ENCODE assay signal across 8 cellular contexts in the genomic region with DNA sequence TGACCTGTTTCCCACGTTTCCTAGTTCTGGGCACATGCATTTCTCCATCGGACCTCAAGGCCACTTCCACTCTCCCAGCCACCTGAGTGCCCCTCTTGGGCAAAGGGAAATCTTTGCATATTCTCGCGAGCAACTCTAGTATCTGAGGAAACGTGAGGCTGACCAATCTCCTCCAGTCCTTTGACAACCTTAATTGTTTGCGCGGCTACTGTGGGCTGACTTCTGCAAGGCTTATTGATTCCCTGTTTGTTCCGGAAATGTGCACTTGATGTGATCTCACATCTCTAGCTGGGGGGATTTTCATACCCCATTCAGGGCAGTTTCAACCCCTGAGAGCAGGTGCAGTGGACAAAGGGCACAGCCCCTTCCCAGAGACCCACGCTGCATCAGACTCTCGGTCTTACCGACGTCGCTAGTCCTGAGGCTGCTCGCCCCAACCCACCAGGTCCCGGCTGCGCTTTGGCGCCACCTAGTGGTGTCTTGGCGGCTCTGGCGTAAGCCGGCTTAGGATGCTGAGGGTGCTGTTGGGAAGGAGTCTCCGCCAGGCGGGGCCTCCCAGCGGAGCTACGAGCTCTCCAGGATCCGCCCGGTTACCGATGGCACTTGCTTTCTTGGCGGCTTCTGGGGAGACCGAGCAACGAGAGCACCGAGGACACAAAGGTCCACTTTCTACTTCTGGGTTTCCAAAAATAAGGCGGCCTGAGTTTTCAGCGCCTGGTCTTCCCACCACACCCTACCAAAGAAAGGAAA. TPM values are rescaled to one million over a fixed set of nuclear protein-coding genes. Genes with fewer than 3 reads are reported as not detected.
DNase-seq lines count a peak whose midpoint lies in the region; ATAC-seq and TF ChIP-seq lines count a peak whose summit lies in the region.

No MANE protein-coding gene starts in this region.

- peak overlapping the region; percentile 32 for H3K4me3 ChIP-seq in fibroblast of villous mesenchyme (ENCODE audit: low read depth, low read length)

- peaks cover 11% of the 10 kb centered on the region for H3K4me1 Mint-ChIP-seq in activated T-helper 2 cell treated with anti-CD3 and anti-CD28 coated beads, Interferon-gamma antibody, Interleukin-2, Interleukin-4, amounts not matched to agents 10 μg/mL and 5 μg/mL and 100 μg/mL, durations not matched to agents 14 hours and 24 hours and 36 hours (ENCODE audit: low read depth)
- peaks cover 9% of the 10 kb centered on the region for H3K4me1 Mint-ChIP-seq in neural crest cell
- H3K4me1 Mint-ChIP-seq in stimulated activated naive CD8-positive, alpha-beta T cell treated with anti-CD3 and anti-CD28 coated beads, Interleukin-15, amount 100 ng/mL, for 72 hours, result peaks cover 13% of the 10 kb centered on the region

- peaks cover 35% of the 10 kb centered on the region for H3K27me3 Mint-ChIP-seq in activated T-helper 2 cell treated with anti-CD3 and anti-CD28 coated beads, Interferon-gamma antibody, Interleukin-2, Interleukin-4, amounts not matched to agents 10 μg/mL and 5 μg/mL and 100 μg/mL, durations not matched to agents 14 hours and 24 hours and 36 hours (ENCODE audit: low read depth)
- H3K27me3 Mint-ChIP-seq in neural crest cell (ENCODE audit: low read depth), result peaks cover 79% of the 10 kb centered on the region
- peaks cover 63% of the 10 kb centered on the region for H3K27me3 Mint-ChIP-seq in stimulated activated naive CD8-positive, alpha-beta T cell treated with anti-CD3 and anti-CD28 coated beads, Interleukin-15, amount 100 ng/mL, for 72 hours

- TF ChIP-seq CTCF in fibroblast of villous mesenchyme (IDR thresholded peaks at IDR 0.05; ENCODE audit: insufficient read depth, low read depth, low read length) (peak; percentile 98), neural crest cell (conservative IDR thresholded peaks at IDR 0.05) (peak; percentile 99)

- intact Hi-C loops in activated T-helper 2 cell treated with anti-CD3 and anti-CD28 coated beads, Interferon-gamma antibody, Interleukin-2, Interleukin-4, amounts not matched to agents 10 μg/mL and 5 μg/mL and 100 μg/mL, durations not matched to agents 14 hours and 24 hours and 36 hours (cut with micrococcal nuclease), result loop anchor here (1.0 to 5.0 kb wide), 3 partner anchors 38 to 91 kb away; partner anchors contain the start of gene EMX1

- H3K36me3 Mint-ChIP-seq in activated T-helper 2 cell treated with anti-CD3 and anti-CD28 coated beads, Interferon-gamma antibody, Interleukin-2, Interleukin-4, amounts not matched to agents 10 μg/mL and 5 μg/mL and 100 μg/mL, durations not matched to agents 14 hours and 24 hours and 36 hours (ENCODE audit: low read depth), result no peaks in the 10 kb centered on the region
- no peaks in the 10 kb centered on the region for H3K36me3 Mint-ChIP-seq in neural crest cell (ENCODE audit: low read depth)

- H3K27ac Mint-ChIP-seq in activated T-helper 2 cell treated with anti-CD3 and anti-CD28 coated beads, Interferon-gamma antibody, Interleukin-2, Interleukin-4, amounts not matched to agents 10 μg/mL and 5 μg/mL and 100 μg/mL, durations not matched to agents 14 hours and 24 hours and 36 hours, result no peak overlapping the region
- H3K27ac Mint-ChIP-seq in neural crest cell (ENCODE audit: unreplicated experiment), result peak overlapping the region; percentile 45
- no peak overlapping the region for H3K27ac Mint-ChIP-seq in stimulated activated naive CD8-positive, alpha-beta T cell treated with anti-CD3 and anti-CD28 coated beads, Interleukin-15, amount 100 ng/mL, for 72 hours

- peak overlapping the region; percentile 49 for H3K4me3 Mint-ChIP-seq in activated T-helper 2 cell treated with anti-CD3 and anti-CD28 coated beads, Interferon-gamma antibody, Interleukin-2, Interleukin-4, amounts not matched to agents 10 μg/mL and 5 μg/mL and 100 μg/mL, durations not matched to agents 14 hours and 24 hours and 36 hours (ENCODE audit: low read depth)
- peak overlapping the region; percentile 75 for H3K4me3 Mint-ChIP-seq in neural crest cell
- peak overlapping the region; percentile 59 to 77 for H3K4me3 Mint-ChIP-seq in stimulated activated naive CD8-positive, alpha-beta T cell treated with anti-CD3 and anti-CD28 coated beads, Interleukin-15, amount 100 ng/mL, for 72 hours

- peak; percentile 98 for DNase-seq in ELF-1 (ENCODE audit: low read depth, low spot score)
- peak; percentile 72 for DNase-seq in GOT3 (lab: John Stamatoyannopoulos, UW)
- DNase-seq in Kasumi-1 (lab: John Stamatoyannopoulos, UW), result peak; percentile 63 to 67
- peak; percentile 80 for DNase-seq in RPMI7951 (ENCODE audit: low read depth)
- peak; percentile 81 for DNase-seq in activated T-helper 2 cell treated with anti-CD3 and anti-CD28 coated beads, Interferon-gamma antibody, Interleukin-2, Interleukin-4, amounts not matched to agents 10 μg/mL and 5 μg/mL and 100 μg/mL, durations not matched to agents 14 hours and 24 hours and 36 hours (ENCODE audit: low spot score)
- peak; percentile 90 for DNase-seq in fibroblast of villous mesenchyme (ENCODE audit: low read depth)
- peak; percentile 98 for DNase-seq in neural crest cell (ENCODE audit: low read depth, low spot score)
- peak; percentile 88 for DNase-seq in stimulated activated naive CD8-positive, alpha-beta T cell treated with anti-CD3 and anti-CD28 coated beads, Interleukin-15, amount 100 ng/mL, for 72 hours

- peak; percentile 95 for ATAC-seq in stimulated activated naive CD8-positive, alpha-beta T cell treated with anti-CD3 and anti-CD28 coated beads, Interleukin-15, amount 100 ng/mL, for 72 hours

- no peaks in the 10 kb centered on the region for H3K9me3 Mint-ChIP-seq in activated T-helper 2 cell treated with anti-CD3 and anti-CD28 coated beads, Interferon-gamma antibody, Interleukin-2, Interleukin-4, amounts not matched to agents 10 μg/mL and 5 μg/mL and 100 μg/mL, durations not matched to agents 14 hours and 24 hours and 36 hours
- no peaks in the 10 kb centered on the region for H3K9me3 Mint-ChIP-seq in neural crest cell
- H3K9me3 Mint-ChIP-seq in stimulated activated naive CD8-positive, alpha-beta T cell treated with anti-CD3 and anti-CD28 coated beads, Interleukin-15, amount 100 ng/mL, for 72 hours, result no peaks in the 10 kb centered on the region

RNA-seq across cellular contexts. Expression of gene SPR, which starts 24.8 kb away (rescaled TPM):
- 26.6 and 30.7 TPM in 2 replicates for total RNA-seq in RPMI7951 (2014; rRNA removed; shearing (Covaris generic))
- total RNA-seq in activated T-helper 2 cell treated with anti-CD3 and anti-CD28 coated beads, Interferon-gamma antibody, Interleukin-2, Interleukin-4, amounts not matched to agents 10 μg/mL and 5 μg/mL and 100 μg/mL, durations not matched to agents 14 hours and 24 hours and 36 hours, result 9.5 and 9.9 TPM in 2 replicates
- total RNA-seq in fibroblast of villous mesenchyme (17.7 and 22.0 TPM in 2 replicates), neural crest cell (5.8 and 6.3 TPM in 2 replicates)

RNA-seq across cellular contexts. Expression of gene EXOC6B, which starts 36.6 kb away (rescaled TPM):
- 9.7 and 9.9 TPM in 2 replicates for total RNA-seq in RPMI7951 (2014; rRNA removed; shearing (Covaris generic))
- 9.3 and 9.4 TPM in 2 replicates for total RNA-seq in activated T-helper 2 cell treated with anti-CD3 and anti-CD28 coated beads, Interferon-gamma antibody, Interleukin-2, Interleukin-4, amounts not matched to agents 10 μg/mL and 5 μg/mL and 100 μg/mL, durations not matched to agents 14 hours and 24 hours and 36 hours
- 27.4 and 40.2 TPM in 2 replicates for total RNA-seq in fibroblast of villous mesenchyme
- total RNA-seq in neural crest cell, result 28.0 and 28.2 TPM in 2 replicates

RNA-seq across cellular contexts. Expression of gene EMX1, which starts 54.9 kb away (rescaled TPM):
- not detected in 2 replicates for total RNA-seq in RPMI7951 (2014; rRNA removed; shearing (Covaris generic))
- not detected in 2 replicates for total RNA-seq in activated T-helper 2 cell treated with anti-CD3 and anti-CD28 coated beads, Interferon-gamma antibody, Interleukin-2, Interleukin-4, amounts not matched to agents 10 μg/mL and 5 μg/mL and 100 μg/mL, durations not matched to agents 14 hours and 24 hours and 36 hours
- total RNA-seq in fibroblast of villous mesenchyme (not detected in 2 replicates), neural crest cell (not detected in 2 replicates)

Comparison
In these comparisons a context has a peak if more than half of its experiments do, and no peak if none do; other contexts are left out.
1. Peak in every context shown above with its lines: DNase-seq, ATAC-seq and H3K4me3 ChIP-seq.